ENCODE assay signal across 1 cellular context in genomic region chr1:233673146-233673946, GRCh38.
TF ChIP-seq lines count a peak whose summit lies in the region.

No MANE protein-coding gene starts in this region.

TF ChIP-seq in GM12878, 131 proteins besides CTCF, POLR2A, EP300 and RAD21 (continued from another document and continues in another):
- TF ChIP-seq NRF1 (conservative IDR thresholded peaks at IDR 0.05; ENCODE audit: low read depth, low read length) (no peak), BMI1 (IDR thresholded peaks at IDR 0.05; ENCODE audit: borderline replicate concordance) (no peak), SUPT20H (IDR thresholded peaks at IDR 0.05; ENCODE audit: borderline replicate concordance, control insufficient read depth, low read depth, low read length) (no peak), TAF1 (IDR thresholded peaks at IDR 0.05; ENCODE audit: borderline replicate concordance, low read depth, low read length) (no peak), CUX1 (IDR thresholded peaks at IDR 0.05; ENCODE audit: insufficient replicate concordance, low read depth, low read length) (no peak), HDAC6 (IDR thresholded peaks at IDR 0.05; ENCODE audit: unreplicated experiment) (no peak), ZNF207 (IDR thresholded peaks at IDR 0.05; ENCODE audit: borderline replicate concordance) (no peak), SMARCA5 (IDR thresholded peaks at IDR 0.05) (no peak), RB1 (IDR thresholded peaks at IDR 0.05; ENCODE audit: borderline replicate concordance) (peak; percentile 75; the same call in 1 of the 2 replicates), TBL1XR1 (IDR thresholded peaks at IDR 0.05; ENCODE audit: low read depth, low read length) (no peak), CBX5 (IDR thresholded peaks at IDR 0.05; ENCODE audit: low read depth) (no peak), PAX5 (IDR thresholded peaks at IDR 0.05; ENCODE audit: borderline replicate concordance, low read depth, low read length) (no peak), GABPA (IDR thresholded peaks at IDR 0.05; ENCODE audit: low read depth) (no peak), TCF12 (IDR thresholded peaks at IDR 0.05; ENCODE audit: low read depth, low read length) (no peak), ZSCAN29 (IDR thresholded peaks at IDR 0.05) (no peak), SMAD1 (IDR thresholded peaks at IDR 0.05; ENCODE audit: low read depth, partially characterized antibody) (peak; percentile 20), STAT1 (conservative IDR thresholded peaks at IDR 0.05) (no peak), LARP7 (IDR thresholded peaks at IDR 0.05) (no peak), MXI1 (IDR thresholded peaks at IDR 0.05; ENCODE audit: low read depth, low read length) (peak; percentile 52), CREB1 (IDR thresholded peaks at IDR 0.05; ENCODE audit: low read depth) (no peak), SUZ12 (IDR thresholded peaks at IDR 0.05; ENCODE audit: unreplicated experiment) (no peak), ZNF592 (IDR thresholded peaks at IDR 0.05) (no peak), USF2 (IDR thresholded peaks at IDR 0.05; ENCODE audit: borderline replicate concordance, low read depth, low read length) (no peak), SIN3A (IDR thresholded peaks at IDR 0.05; ENCODE audit: low read depth, low read length) (no peak), SIX5 (IDR thresholded peaks at IDR 0.05; ENCODE audit: low read depth, low read length, severe bottlenecking) (no peak), MYC (IDR thresholded peaks at IDR 0.05; ENCODE audit: insufficient read depth, insufficient read length, insufficient replicate concordance, low read length, severe bottlenecking) (no peak), POLR2AphosphoS5 (IDR thresholded peaks at IDR 0.05; ENCODE audit: low read length) (no peak), SPI1 (IDR thresholded peaks at IDR 0.05; ENCODE audit: borderline replicate concordance, insufficient read depth, low read depth, low read length) (peak; percentile 62; the same call in 1 of the 2 replicates), YBX1 (IDR thresholded peaks at IDR 0.05) (no peak), SRF (IDR thresholded peaks at IDR 0.05; ENCODE audit: low read depth in 2 of 2, low read length in 2 of 2) (no peak)
- TF ChIP-seq, protein P1, sequence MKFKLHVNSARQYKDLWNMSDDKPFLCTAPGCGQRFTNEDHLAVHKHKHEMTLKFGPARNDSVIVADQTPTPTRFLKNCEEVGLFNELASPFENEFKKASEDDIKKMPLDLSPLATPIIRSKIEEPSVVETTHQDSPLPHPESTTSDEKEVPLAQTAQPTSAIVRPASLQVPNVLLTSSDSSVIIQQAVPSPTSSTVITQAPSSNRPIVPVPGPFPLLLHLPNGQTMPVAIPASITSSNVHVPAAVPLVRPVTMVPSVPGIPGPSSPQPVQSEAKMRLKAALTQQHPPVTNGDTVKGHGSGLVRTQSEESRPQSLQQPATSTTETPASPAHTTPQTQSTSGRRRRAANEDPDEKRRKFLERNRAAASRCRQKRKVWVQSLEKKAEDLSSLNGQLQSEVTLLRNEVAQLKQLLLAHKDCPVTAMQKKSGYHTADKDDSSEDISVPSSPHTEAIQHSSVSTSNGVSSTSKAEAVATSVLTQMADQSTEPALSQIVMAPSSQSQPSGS (IDR thresholded peaks at IDR 0.05; ENCODE audit: low read length) = no peak
- TF ChIP-seq, protein P2, sequence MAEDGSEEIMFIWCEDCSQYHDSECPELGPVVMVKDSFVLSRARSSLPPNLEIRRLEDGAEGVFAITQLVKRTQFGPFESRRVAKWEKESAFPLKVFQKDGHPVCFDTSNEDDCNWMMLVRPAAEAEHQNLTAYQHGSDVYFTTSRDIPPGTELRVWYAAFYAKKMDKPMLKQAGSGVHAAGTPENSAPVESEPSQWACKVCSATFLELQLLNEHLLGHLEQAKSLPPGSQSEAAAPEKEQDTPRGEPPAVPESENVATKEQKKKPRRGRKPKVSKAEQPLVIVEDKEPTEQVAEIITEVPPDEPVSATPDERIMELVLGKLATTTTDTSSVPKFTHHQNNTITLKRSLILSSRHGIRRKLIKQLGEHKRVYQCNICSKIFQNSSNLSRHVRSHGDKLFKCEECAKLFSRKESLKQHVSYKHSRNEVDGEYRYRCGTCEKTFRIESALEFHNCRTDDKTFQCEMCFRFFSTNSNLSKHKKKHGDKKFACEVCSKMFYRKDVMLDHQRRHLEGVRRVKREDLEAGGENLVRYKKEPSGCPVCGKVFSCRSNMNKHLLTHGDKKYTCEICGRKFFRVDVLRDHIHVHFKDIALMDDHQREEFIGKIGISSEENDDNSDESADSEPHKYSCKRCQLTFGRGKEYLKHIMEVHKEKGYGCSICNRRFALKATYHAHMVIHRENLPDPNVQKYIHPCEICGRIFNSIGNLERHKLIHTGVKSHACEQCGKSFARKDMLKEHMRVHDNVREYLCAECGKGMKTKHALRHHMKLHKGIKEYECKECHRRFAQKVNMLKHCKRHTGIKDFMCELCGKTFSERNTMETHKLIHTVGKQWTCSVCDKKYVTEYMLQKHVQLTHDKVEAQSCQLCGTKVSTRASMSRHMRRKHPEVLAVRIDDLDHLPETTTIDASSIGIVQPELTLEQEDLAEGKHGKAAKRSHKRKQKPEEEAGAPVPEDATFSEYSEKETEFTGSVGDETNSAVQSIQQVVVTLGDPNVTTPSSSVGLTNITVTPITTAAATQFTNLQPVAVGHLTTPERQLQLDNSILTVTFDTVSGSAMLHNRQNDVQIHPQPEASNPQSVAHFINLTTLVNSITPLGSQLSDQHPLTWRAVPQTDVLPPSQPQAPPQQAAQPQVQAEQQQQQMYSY (CRISPR knock-in tag; IDR thresholded peaks at IDR 0.05) = no peak
- TF ChIP-seq, protein P3, sequence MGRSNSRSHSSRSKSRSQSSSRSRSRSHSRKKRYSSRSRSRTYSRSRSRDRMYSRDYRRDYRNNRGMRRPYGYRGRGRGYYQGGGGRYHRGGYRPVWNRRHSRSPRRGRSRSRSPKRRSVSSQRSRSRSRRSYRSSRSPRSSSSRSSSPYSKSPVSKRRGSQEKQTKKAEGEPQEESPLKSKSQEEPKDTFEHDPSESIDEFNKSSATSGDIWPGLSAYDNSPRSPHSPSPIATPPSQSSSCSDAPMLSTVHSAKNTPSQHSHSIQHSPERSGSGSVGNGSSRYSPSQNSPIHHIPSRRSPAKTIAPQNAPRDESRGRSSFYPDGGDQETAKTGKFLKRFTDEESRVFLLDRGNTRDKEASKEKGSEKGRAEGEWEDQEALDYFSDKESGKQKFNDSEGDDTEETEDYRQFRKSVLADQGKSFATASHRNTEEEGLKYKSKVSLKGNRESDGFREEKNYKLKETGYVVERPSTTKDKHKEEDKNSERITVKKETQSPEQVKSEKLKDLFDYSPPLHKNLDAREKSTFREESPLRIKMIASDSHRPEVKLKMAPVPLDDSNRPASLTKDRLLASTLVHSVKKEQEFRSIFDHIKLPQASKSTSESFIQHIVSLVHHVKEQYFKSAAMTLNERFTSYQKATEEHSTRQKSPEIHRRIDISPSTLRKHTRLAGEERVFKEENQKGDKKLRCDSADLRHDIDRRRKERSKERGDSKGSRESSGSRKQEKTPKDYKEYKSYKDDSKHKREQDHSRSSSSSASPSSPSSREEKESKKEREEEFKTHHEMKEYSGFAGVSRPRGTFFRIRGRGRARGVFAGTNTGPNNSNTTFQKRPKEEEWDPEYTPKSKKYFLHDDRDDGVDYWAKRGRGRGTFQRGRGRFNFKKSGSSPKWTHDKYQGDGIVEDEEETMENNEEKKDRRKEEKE (IDR thresholded peaks at IDR 0.05) = no peak
- TF ChIP-seq, protein P4, sequence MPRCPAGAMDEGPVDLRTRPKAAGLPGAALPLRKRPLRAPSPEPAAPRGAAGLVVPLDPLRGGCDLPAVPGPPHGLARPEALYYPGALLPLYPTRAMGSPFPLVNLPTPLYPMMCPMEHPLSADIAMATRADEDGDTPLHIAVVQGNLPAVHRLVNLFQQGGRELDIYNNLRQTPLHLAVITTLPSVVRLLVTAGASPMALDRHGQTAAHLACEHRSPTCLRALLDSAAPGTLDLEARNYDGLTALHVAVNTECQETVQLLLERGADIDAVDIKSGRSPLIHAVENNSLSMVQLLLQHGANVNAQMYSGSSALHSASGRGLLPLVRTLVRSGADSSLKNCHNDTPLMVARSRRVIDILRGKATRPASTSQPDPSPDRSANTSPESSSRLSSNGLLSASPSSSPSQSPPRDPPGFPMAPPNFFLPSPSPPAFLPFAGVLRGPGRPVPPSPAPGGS (IDR thresholded peaks at IDR 0.05; ENCODE audit: borderline replicate concordance, insufficient read depth, low read depth, low read length, poor library complexity, severe bottlenecking) = no peak
- TF ChIP-seq, protein P5, sequence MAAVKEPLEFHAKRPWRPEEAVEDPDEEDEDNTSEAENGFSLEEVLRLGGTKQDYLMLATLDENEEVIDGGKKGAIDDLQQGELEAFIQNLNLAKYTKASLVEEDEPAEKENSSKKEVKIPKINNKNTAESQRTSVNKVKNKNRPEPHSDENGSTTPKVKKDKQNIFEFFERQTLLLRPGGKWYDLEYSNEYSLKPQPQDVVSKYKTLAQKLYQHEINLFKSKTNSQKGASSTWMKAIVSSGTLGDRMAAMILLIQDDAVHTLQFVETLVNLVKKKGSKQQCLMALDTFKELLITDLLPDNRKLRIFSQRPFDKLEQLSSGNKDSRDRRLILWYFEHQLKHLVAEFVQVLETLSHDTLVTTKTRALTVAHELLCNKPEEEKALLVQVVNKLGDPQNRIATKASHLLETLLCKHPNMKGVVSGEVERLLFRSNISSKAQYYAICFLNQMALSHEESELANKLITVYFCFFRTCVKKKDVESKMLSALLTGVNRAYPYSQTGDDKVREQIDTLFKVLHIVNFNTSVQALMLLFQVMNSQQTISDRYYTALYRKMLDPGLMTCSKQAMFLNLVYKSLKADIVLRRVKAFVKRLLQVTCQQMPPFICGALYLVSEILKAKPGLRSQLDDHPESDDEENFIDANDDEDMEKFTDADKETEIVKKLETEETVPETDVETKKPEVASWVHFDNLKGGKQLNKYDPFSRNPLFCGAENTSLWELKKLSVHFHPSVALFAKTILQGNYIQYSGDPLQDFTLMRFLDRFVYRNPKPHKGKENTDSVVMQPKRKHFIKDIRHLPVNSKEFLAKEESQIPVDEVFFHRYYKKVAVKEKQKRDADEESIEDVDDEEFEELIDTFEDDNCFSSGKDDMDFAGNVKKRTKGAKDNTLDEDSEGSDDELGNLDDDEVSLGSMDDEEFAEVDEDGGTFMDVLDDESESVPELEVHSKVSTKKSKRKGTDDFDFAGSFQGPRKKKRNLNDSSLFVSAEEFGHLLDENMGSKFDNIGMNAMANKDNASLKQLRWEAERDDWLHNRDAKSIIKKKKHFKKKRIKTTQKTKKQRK (IDR thresholded peaks at IDR 0.05; ENCODE audit: low read depth, low read length) = no peak
